In the genomic region with DNA sequence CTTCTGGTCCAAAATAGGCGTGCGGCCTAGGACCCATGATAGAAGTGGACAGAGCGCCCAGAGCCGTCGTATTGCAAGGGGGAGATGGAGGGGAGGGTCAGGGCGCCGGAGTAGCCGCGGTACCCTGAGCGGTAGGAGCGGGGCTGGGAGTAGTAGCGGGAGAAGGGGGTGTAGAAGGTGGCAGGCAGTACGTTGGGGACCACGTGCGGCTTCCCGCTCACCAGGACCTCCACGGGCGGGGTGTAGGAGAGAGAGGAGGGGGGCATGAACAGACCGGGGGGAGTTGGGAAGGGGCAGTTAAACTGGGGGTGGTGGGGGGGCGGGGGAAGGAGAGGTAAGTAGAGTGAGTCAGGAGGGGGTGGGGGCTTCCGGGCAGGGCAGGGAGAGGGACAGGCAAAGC, we compare ENCODE assay signal across 28 cellular contexts. TPM values are rescaled to one million over a fixed set of nuclear protein-coding genes. Genes with fewer than 3 reads are reported as not detected.
DNase-seq lines count a peak whose midpoint lies in the region; ATAC-seq, FAIRE-seq and TF ChIP-seq lines count a peak whose summit lies in the region.
"Had no signal": no experiment of that assay in that cellular context is flagged by ENCODE, and none has a peak within 500 bp of the region (broad histone marks: within the 10 kb centered on the region; RNA-seq: fewer than 3 reads in every experiment).

No MANE protein-coding gene starts in this region.

- H3K79me2 ChIP-seq in HepG2 (ENCODE audit: insufficient read depth, low read length), result no peaks in the 10 kb centered on the region
- no peaks in the 10 kb centered on the region for H3K79me2 ChIP-seq in trophoblast cell (ENCODE audit: control insufficient read depth, insufficient read depth, low read length, poor library complexity)

- no peak for FAIRE-seq in HepG2 (lab: Jason Lieb, UNC)
- FAIRE-seq: endometrium, small intestine had no signal

- H3K36me3 Mint-ChIP-seq in WTC11, result peaks cover 25% of the 10 kb centered on the region

- H2AK5ac ChIP-seq in mesenchymal stem cell (ENCODE audit: low read length, severe bottlenecking) (no peak overlapping the region), trophoblast cell (ENCODE audit: low read length) (no peak overlapping the region)

- H3K79me1 ChIP-seq in mesenchymal stem cell (replicated peaks; ENCODE audit: low read length, poor library complexity, severe bottlenecking) (peaks cover 5% of the 10 kb centered on the region), trophoblast cell (ENCODE audit: low read length) (no peaks in the 10 kb centered on the region)

- H2BK120ac ChIP-seq in mesenchymal stem cell (ENCODE audit: low read depth, low read length) (no peak overlapping the region), trophoblast cell (ENCODE audit: insufficient read depth, low read length, poor library complexity) (no peak overlapping the region)

- H3K36me3 ChIP-seq in HepG2 (replicated peaks in 1 of 2; ENCODE audit: control insufficient read depth in 1 of 2, insufficient read depth in 2 of 2, low read length in 2 of 2) (peaks cover 0 to 19% of the 10 kb centered on the region in 2 experiments; a peak in 3 of 5 replicates), right lobe of liver (peaks cover 0 to 22% (median 7%) of the 10 kb centered on the region in 4 donors), mesenchymal stem cell (ENCODE audit: control insufficient read depth in 1 of 2, insufficient read depth in 2 of 2, low read depth in 1 of 2, low read length in 2 of 2) (peaks cover 22 to 32% of the 10 kb centered on the region in 2 experiments), thyroid gland (peaks cover 0 to under 1% of the 10 kb centered on the region in 2 donors), trophoblast cell (ENCODE audit: control insufficient read depth in 1 of 2, insufficient read depth in 2 of 2, low read length in 2 of 2) (peaks cover 8 to 20% of the 10 kb centered on the region in 2 experiments)

- H3K27ac ChIP-seq in HepG2 (ENCODE audit: extremely low read length, insufficient read depth, low read length) (no peak overlapping the region), right lobe of liver (no peak overlapping the region), mesenchymal stem cell (ENCODE audit: low read length, poor library complexity, severe bottlenecking) (no peak overlapping the region), thyroid gland (peak overlapping the region; percentile 81 to 95 (median 92)), trophoblast cell (ENCODE audit: low read depth, low read length) (no peak overlapping the region)
- H3K27ac ChIP-seq: BLaER1 treated with 17β-estradiol and CSF1 and Interleukin-3, amounts not matched to agents 10 nM and 100 nM; GM23248; PC-9; upper lobe of right lung had no signal

- DNase-seq in HepG2 (ENCODE audit: low spot score), result no peak
- DNase-seq in right lobe of liver, result no peak
- DNase-seq in WTC11 (ENCODE audit: low spot score), result no peak
- no peak for DNase-seq in mesenchymal stem cell
- no peak for DNase-seq in thyroid gland
- DNase-seq in kidney glomerular epithelial cell (lab: John Stamatoyannopoulos, UW), result no peak
- DNase-seq in Ammon's horn (ENCODE audit: low spot score), result no peak
- DNase-seq in trophoblast cell, result no peak
- DNase-seq: activated B cell treated with CpG ODN at 0.5 μM for 24 hours; anterior cingulate cortex; cortex of kidney; gastrocnemius medialis; GM23248; left colon; NCI-H1105; NCI-H1930; NCI-H524 treated with DMSO at 0.1 percent for 48 hours; PC-9; SHP77 treated with DMSO at 0.1 percent for 48 hours; small intestine; stimulated activated CD4-positive, alpha-beta T cell treated with anti-CD3 and anti-CD28 coated beads, Interleukin-1b, Interleukin-23, amount 100 ng/mL, for 48 hours; stimulated activated CD8-positive, alpha-beta memory T cell treated with anti-CD3 and anti-CD28 coated beads, Interleukin-4, amount 100 ng/mL, for 48 hours; SW 1271; upper lobe of right lung had no signal

- H3K23ac ChIP-seq in mesenchymal stem cell (ENCODE audit: low read length in 2 of 2) (no peak overlapping the region), trophoblast cell (ENCODE audit: low read length) (no peak overlapping the region)

- H2BK15ac ChIP-seq in mesenchymal stem cell (ENCODE audit: low read depth, poor library complexity, severe bottlenecking), result no peak overlapping the region

- H2AFZ ChIP-seq in HepG2 (ENCODE audit: low read length) (no peak overlapping the region), mesenchymal stem cell (ENCODE audit: low read depth, low read length) (no peak overlapping the region), trophoblast cell (ENCODE audit: insufficient read depth, low read length, poor library complexity) (no peak overlapping the region)
- H2AFZ ChIP-seq: GM23248, hepatocyte, PC-9 had no signal

- H4K12ac ChIP-seq in trophoblast cell (ENCODE audit: low read depth, low read length), result no peak overlapping the region

- H4K91ac ChIP-seq in mesenchymal stem cell (ENCODE audit: low read length) (peak overlapping the region; percentile 31), trophoblast cell (ENCODE audit: low read depth, low read length) (no peak overlapping the region)

- H2BK12ac ChIP-seq in mesenchymal stem cell (ENCODE audit: low read length in 2 of 2), result no peak overlapping the region
- H2BK12ac ChIP-seq in trophoblast cell (ENCODE audit: low read length), result no peak overlapping the region

- H3K9me3 ChIP-seq in HepG2 (ENCODE audit: low read length), result no peaks in the 10 kb centered on the region
- no peaks in the 10 kb centered on the region for H3K9me3 ChIP-seq in right lobe of liver
- no peaks in the 10 kb centered on the region for H3K9me3 ChIP-seq in mesenchymal stem cell (ENCODE audit: control insufficient read depth, low read length)
- no peaks in the 10 kb centered on the region for H3K9me3 ChIP-seq in thyroid gland
- no peaks in the 10 kb centered on the region for H3K9me3 ChIP-seq in trophoblast cell (ENCODE audit: insufficient read depth, low read depth, low read length)
- H3K9me3 ChIP-seq: gastrocnemius medialis, upper lobe of right lung had no signal

- no peaks in the 10 kb centered on the region for H3K27me3 ChIP-seq in HepG2 (ENCODE audit: control insufficient read depth in 1 of 2, insufficient read depth in 2 of 2, low read length in 2 of 2)
- no peaks in the 10 kb centered on the region for H3K27me3 ChIP-seq in right lobe of liver
- H3K27me3 ChIP-seq in mesenchymal stem cell (ENCODE audit: control insufficient read depth in 1 of 2, insufficient read depth in 1 of 2, low read length in 2 of 2), result no peaks in the 10 kb centered on the region
- no peaks in the 10 kb centered on the region for H3K27me3 ChIP-seq in thyroid gland
- H3K27me3 ChIP-seq in trophoblast cell (ENCODE audit: insufficient read depth, low read length), result no peaks in the 10 kb centered on the region
- H3K27me3 ChIP-seq: gastrocnemius medialis, hepatocyte, upper lobe of right lung had no signal

- no peak overlapping the region for H3K14ac ChIP-seq in mesenchymal stem cell (ENCODE audit: low read length in 2 of 2)
- H3K14ac ChIP-seq in trophoblast cell (ENCODE audit: low read length), result no peak overlapping the region

- no peaks in the 10 kb centered on the region for H3K9me3 Mint-ChIP-seq in WTC11
- H3K9me3 Mint-ChIP-seq: activated B cell treated with CpG ODN at 0.5 μM for 24 hours; activated naive CD4-positive, alpha-beta T cell treated with anti-CD3 and anti-CD28 coated beads, Interleukin-2, amount 50 U/mL, for 24 hours had no signal

- intact Hi-C loops in HepG2 (cut with micrococcal nuclease; ENCODE audit: unreplicated experiment), result no loop called here
- intact Hi-C loops in right lobe of liver (cut with DNase I), result no loop called here
- intact Hi-C loops in thyroid gland (cut with DNase I), result no loop called here

- POLR2A ChIA-PET in HepG2 (lab: Yijun Ruan, JAX) (interaction anchor here (1.3 to 6.8 kb wide), 5 partner anchors 11 to 58 kb away, joined by 3 to 129 read pairs (median 8); no protein-coding TSS in a partner anchor), WTC11 (lab: Charles Lee) (no interaction called here)

- H3K4ac ChIP-seq in mesenchymal stem cell (ENCODE audit: low read depth in 1 of 2, low read length in 2 of 2) (no peak overlapping the region), trophoblast cell (ENCODE audit: low read depth, low read length) (no peak overlapping the region)

- no peak for TF ChIP-seq EP300 in HepG2 (IDR thresholded peaks at IDR 0.05; ENCODE audit: low read depth in 2 of 2, low read length in 2 of 2)
- no peak for TF ChIP-seq EP300 in HepG2 (CRISPR knock-in tag; IDR thresholded peaks at IDR 0.05; ENCODE audit: borderline replicate concordance)

- no peaks in the 10 kb centered on the region for H3K27me3 Mint-ChIP-seq in WTC11 (ENCODE audit: low read depth)
- H3K27me3 Mint-ChIP-seq: activated B cell treated with CpG ODN at 0.5 μM for 24 hours; activated naive CD4-positive, alpha-beta T cell treated with anti-CD3 and anti-CD28 coated beads, Interleukin-2, amount 50 U/mL, for 24 hours had no signal

- no peak for TF ChIP-seq RAD21 in HepG2 (CRISPR knock-in tag; IDR thresholded peaks at IDR 0.05)

- H3K4me1 Mint-ChIP-seq in WTC11, result peaks cover 36% of the 10 kb centered on the region

- in situ Hi-C loops in HepG2 (cut with HindIII; ENCODE audit: extremely low pct_ligation_motif_present, low pct_unique_long_range_greater_than_20kb), result loop anchor here (10.0 kb wide), 1 partner anchor 56 kb away; no protein-coding TSS in a partner anchor

- no peak overlapping the region for H3K4me2 ChIP-seq in HepG2 (ENCODE audit: low read depth, low read length)
- H3K4me2 ChIP-seq in mesenchymal stem cell (ENCODE audit: low read length, poor library complexity, severe bottlenecking), result no peak overlapping the region
- no peak overlapping the region for H3K4me2 ChIP-seq in trophoblast cell (ENCODE audit: low read length)
- H3K4me2 ChIP-seq: hepatocyte, PC-9 had no signal

- H3K9ac ChIP-seq in HepG2 (ENCODE audit: insufficient read depth, low read depth, low read length) (no peak overlapping the region), mesenchymal stem cell (ENCODE audit: low read length) (no peak overlapping the region), trophoblast cell (ENCODE audit: low read length) (no peak overlapping the region)
- H3K9ac ChIP-seq: BLaER1 treated with 17β-estradiol and CSF1 and Interleukin-3, amounts not matched to agents 10 nM and 100 nM; GM23248 had no signal

- H2BK5ac ChIP-seq in mesenchymal stem cell (ENCODE audit: low read depth, low read length, poor library complexity, severe bottlenecking) (no peak overlapping the region), trophoblast cell (ENCODE audit: low read depth, low read length, poor library complexity) (no peak overlapping the region)

- H3K4me1 ChIP-seq in HepG2 (ENCODE audit: insufficient read depth, low read length), result peaks cover 75% of the 10 kb centered on the region
- H3K4me1 ChIP-seq in right lobe of liver, result peaks cover 0 to 15% (median 6%) of the 10 kb centered on the region in 4 donors
- H3K4me1 ChIP-seq in mesenchymal stem cell (ENCODE audit: control insufficient read depth, insufficient read depth, low read depth, low read length), result peaks cover 8% of the 10 kb centered on the region
- peaks cover 60 to 66% of the 10 kb centered on the region in 2 donors for H3K4me1 ChIP-seq in thyroid gland
- H3K4me1 ChIP-seq in trophoblast cell (ENCODE audit: control insufficient read depth in 1 of 2, insufficient read depth in 2 of 2, low read length in 2 of 2), result peaks cover 0 to 4% of the 10 kb centered on the region in 2 experiments

- no peak overlapping the region for H3K4me3 Mint-ChIP-seq in WTC11
- H3K4me3 Mint-ChIP-seq: activated naive CD4-positive, alpha-beta T cell treated with anti-CD3 and anti-CD28 coated beads, Interleukin-2, amount 50 U/mL, for 24 hours had no signal

- TF ChIP-seq POLR2A in HepG2 (IDR thresholded peaks at IDR 0.05; ENCODE audit: insufficient read depth in 1 of 2, low read depth in 2 of 2, low read length in 2 of 2), result no peak
- no peak for TF ChIP-seq POLR2A in right lobe of liver (IDR thresholded peaks at IDR 0.05)
- TF ChIP-seq POLR2A in thyroid gland (IDR thresholded peaks at IDR 0.05), result no peak

- no peak overlapping the region for H3K27ac Mint-ChIP-seq in WTC11
- H3K27ac Mint-ChIP-seq: activated B cell treated with CpG ODN at 0.5 μM for 24 hours had no signal

- no peak overlapping the region for H4K8ac ChIP-seq in mesenchymal stem cell (ENCODE audit: low read length)
- H4K8ac ChIP-seq in trophoblast cell (ENCODE audit: low read depth, low read length), result no peak overlapping the region

- CTCF ChIA-PET in HepG2 (lab: Yijun Ruan, JAX; ENCODE audit: low intra/inter-chr PET ratio, low total read pairs) (no interaction called here), WTC11 (lab: Charles Lee) (interaction anchor here (0.5 to 4.8 kb wide), 8 partner anchors 10 to 113 kb away, joined by 3 to 45 read pairs (median 12); no protein-coding TSS in a partner anchor)

- 84% methylated on average over 21 of the region's 21 CpGs for WGBS in HepG2 (ENCODE audit: low lambda C conversion rate)
- 48% methylated on average over 21 of the region's 21 CpGs for WGBS in right lobe of liver (ENCODE audit: insufficient coverage, low coverage, low lambda C conversion rate, missing lambda C conversion rate)
- WGBS in mesenchymal stem cell, result 51% methylated on average over 21 of the region's 21 CpGs
- 74% methylated on average over 19 to 20 of the region's 21 CpGs for WGBS in thyroid gland, 2 donors
- WGBS in trophoblast cell (ENCODE audit: extremely low coverage, insufficient coverage, insufficient read length), result no CpG with 5 or more reads among the region's 21 CpGs

- no peak overlapping the region for H3K4me3 ChIP-seq in HepG2 (replicated peaks in 1 of 3; ENCODE audit: insufficient read depth in 1 of 3, low read depth in 2 of 3, low read length in 3 of 3)
- no peak overlapping the region for H3K4me3 ChIP-seq in right lobe of liver
- no peak overlapping the region for H3K4me3 ChIP-seq in mesenchymal stem cell (ENCODE audit: insufficient read depth in 1 of 2, low read depth in 1 of 2, low read length in 2 of 2)
- no peak overlapping the region for H3K4me3 ChIP-seq in thyroid gland (replicated peaks in 1 of 3)
- H3K4me3 ChIP-seq in trophoblast cell (ENCODE audit: low read depth, low read length), result no peak overlapping the region
- H3K4me3 ChIP-seq: BLaER1 treated with 17β-estradiol and CSF1 and Interleukin-3, amounts not matched to agents 10 nM and 100 nM; gastrocnemius medialis; GM23248; hepatocyte; PC-9; upper lobe of right lung had no signal

- H3K18ac ChIP-seq in mesenchymal stem cell (ENCODE audit: low read depth in 1 of 2, low read length in 2 of 2), result peak overlapping the region in 1 of 2 experiments; percentile 40
- no peak overlapping the region for H3K18ac ChIP-seq in trophoblast cell (ENCODE audit: low read length)

- BruUV-seq in HepG2 (replicated peaks; lab: Mats Ljungman, UMichigan), result no TSS peak

- ATAC-seq in HepG2, result peak; percentile 1; the same call in 2 of the 3 replicates
- no peak for ATAC-seq in right lobe of liver
- peak; percentile 27 for ATAC-seq in WTC11
- ATAC-seq: left colon had no signal

- TF ChIP-seq CTCF in HepG2 (CRISPR knock-in tag; IDR thresholded peaks at IDR 0.05), result no peak
- TF ChIP-seq CTCF in right lobe of liver (IDR thresholded peaks at IDR 0.05), result no peak
- TF ChIP-seq CTCF in WTC11 (IDR thresholded peaks at IDR 0.05), result no peak
- TF ChIP-seq CTCF in thyroid gland (IDR thresholded peaks at IDR 0.05), result no peak

- H4K20me1 ChIP-seq in HepG2 (ENCODE audit: insufficient read depth, low read length), result peaks cover 24% of the 10 kb centered on the region

RNA-seq across cellular contexts. Expression of a gene that starts 16.9 kb away (rescaled TPM):
- 0.49 and 0.84 TPM in 2 replicates for total RNA-seq in HepG2 (2016; rRNA removed; fragmentation: Illumina TruSeq; extraction: Trizol)
- total RNA-seq in HepG2 (2016; cell fraction: cytosol; rRNA removed; fragmentation: Illumina TruSeq; extraction: Trizol; ENCODE audit: low read depth), result 0.35 and 0.51 TPM in 2 replicates
- total RNA-seq in HepG2 (2016; cell fraction: insoluble cytoplasmic fraction; rRNA removed; fragmentation: Illumina TruSeq; extraction: Trizol), result 0.13 and 0.39 TPM in 2 replicates
- 0.77 and 0.79 TPM in 2 replicates for total RNA-seq in HepG2 (2016; cell fraction: membrane; rRNA removed; fragmentation: Illumina TruSeq; extraction: Trizol)
- 0.68 and 0.97 TPM in 2 replicates for total RNA-seq in HepG2 (2016; cell fraction: nucleus; rRNA removed; fragmentation: Illumina TruSeq; extraction: Trizol)
- 0.12 and 0.30 TPM in 2 replicates for polyA plus RNA-seq in HepG2 (2011; rRNA removed)
- polyA plus RNA-seq in HepG2 (2011; cell fraction: cytosol; rRNA removed), result 0.24 and 0.50 TPM in 2 replicates
- 0.43 TPM in 2 replicates for polyA plus RNA-seq in HepG2 (2011; cell fraction: nucleus; rRNA removed)
- polyA plus RNA-seq in HepG2 (2012), result 0.16 TPM in 1 of 2 replicates, not detected in the other
- 0.34 and 0.45 TPM in 2 replicates for polyA plus RNA-seq in HepG2 (2016; cell fraction: cytosol; fragmentation: Illumina TruSeq; extraction: Trizol; ENCODE audit: low read depth)
- 0.56 and 0.64 TPM in 2 replicates for polyA plus RNA-seq in HepG2 (2016; cell fraction: insoluble cytoplasmic fraction; fragmentation: Illumina TruSeq; extraction: Trizol; ENCODE audit: low read depth)
- 0.62 and 0.69 TPM in 2 replicates for polyA plus RNA-seq in HepG2 (2016; cell fraction: membrane; fragmentation: Illumina TruSeq; extraction: Trizol; ENCODE audit: low read depth)
- 1.0 and 1.6 TPM in 2 replicates for polyA plus RNA-seq in HepG2 (2016; cell fraction: nucleus; fragmentation: Illumina TruSeq; extraction: Trizol; ENCODE audit: insufficient read depth, low read depth)
- 0.34 and 1.1 TPM in 2 replicates for polyA minus RNA-seq in HepG2 (2011; rRNA and poly(A)+ RNA removed; ENCODE audit: low replicate concordance)
- not detected in 2 replicates for polyA minus RNA-seq in HepG2 (2011; cell fraction: cytosol; rRNA and poly(A)+ RNA removed)
- polyA minus RNA-seq in HepG2 (2011; cell fraction: nucleus; rRNA and poly(A)+ RNA removed), result not detected in 2 replicates
- total RNA-seq in right lobe of liver, result 1 to 10 TPM in 5 of 6 experiments, under 1 TPM in 1; 0.81 to 5.0 (median 2.3) TPM
- total RNA-seq in WTC11 (2021), result 0.30 TPM in 1 of 3 replicates, not detected in the others
- polyA plus RNA-seq in mesenchymal stem cell (2013, experiment 1 of 2), result 0.72 TPM
- polyA plus RNA-seq in mesenchymal stem cell (2013, experiment 2 of 2), result 0.78 TPM
- 10 to 100 TPM; 32.7 to 65.4 (median 42.6) TPM for total RNA-seq in thyroid gland
- polyA plus RNA-seq in trophoblast cell (2013), result 19.9 and 21.5 TPM in 2 replicates
- total RNA-seq: activated B cell treated with CpG ODN at 0.5 μM for 24 hours had no signal

RNA-seq across cellular contexts. Expression of a gene that starts 28.9 kb away (rescaled TPM):
- 0.52 TPM in 1 of 2 replicates, not detected in the other for total RNA-seq in HepG2 (2016; rRNA removed; fragmentation: Illumina TruSeq; extraction: Trizol)
- not detected in 2 replicates for total RNA-seq in HepG2 (2016; cell fraction: cytosol; rRNA removed; fragmentation: Illumina TruSeq; extraction: Trizol; ENCODE audit: low read depth)
- 0.36 and 0.48 TPM in 2 replicates for total RNA-seq in HepG2 (2016; cell fraction: insoluble cytoplasmic fraction; rRNA removed; fragmentation: Illumina TruSeq; extraction: Trizol)
- total RNA-seq in HepG2 (2016; cell fraction: membrane; rRNA removed; fragmentation: Illumina TruSeq; extraction: Trizol), result not detected in 2 replicates
- not detected in 2 replicates for total RNA-seq in HepG2 (2016; cell fraction: nucleus; rRNA removed; fragmentation: Illumina TruSeq; extraction: Trizol)
- 0.35 and 0.51 TPM in 2 replicates for polyA plus RNA-seq in HepG2 (2011; rRNA removed)
- polyA plus RNA-seq in HepG2 (2011; cell fraction: cytosol; rRNA removed), result not detected in 2 replicates
- polyA plus RNA-seq in HepG2 (2011; cell fraction: nucleus; rRNA removed), result 0.06 TPM in 1 of 2 replicates, not detected in the other
- polyA plus RNA-seq in HepG2 (2012), result 0.61 and 0.71 TPM in 2 replicates
- 0.25 TPM in 1 of 2 replicates, not detected in the other for polyA plus RNA-seq in HepG2 (2016; cell fraction: cytosol; fragmentation: Illumina TruSeq; extraction: Trizol; ENCODE audit: low read depth)
- polyA plus RNA-seq in HepG2 (2016; cell fraction: insoluble cytoplasmic fraction; fragmentation: Illumina TruSeq; extraction: Trizol; ENCODE audit: low read depth), result not detected in 2 replicates
- not detected in 2 replicates for polyA plus RNA-seq in HepG2 (2016; cell fraction: membrane; fragmentation: Illumina TruSeq; extraction: Trizol; ENCODE audit: low read depth)
- polyA plus RNA-seq in HepG2 (2016; cell fraction: nucleus; fragmentation: Illumina TruSeq; extraction: Trizol; ENCODE audit: insufficient read depth, low read depth), result not detected in 2 replicates
- 0.70 TPM in 1 of 2 replicates, not detected in the other for polyA minus RNA-seq in HepG2 (2011; rRNA and poly(A)+ RNA removed; ENCODE audit: low replicate concordance)
- not detected in 2 replicates for polyA minus RNA-seq in HepG2 (2011; cell fraction: cytosol; rRNA and poly(A)+ RNA removed)
- not detected in 2 replicates for polyA minus RNA-seq in HepG2 (2011; cell fraction: nucleus; rRNA and poly(A)+ RNA removed)
- 1 to 10 TPM in 1 of 6 experiments, under 1 TPM in 2, not detected in 3; 0.12 to 1.3 (median 0.22) TPM for total RNA-seq in right lobe of liver
- total RNA-seq in WTC11 (2021), result 2.7 to 4.5 TPM (median 4.0 TPM) in 3 replicates
- 13.5 TPM for polyA plus RNA-seq in mesenchymal stem cell (2013, experiment 1 of 2)
- 14.0 TPM for polyA plus RNA-seq in mesenchymal stem cell (2013, experiment 2 of 2)
- total RNA-seq in thyroid gland, result 1 to 10 TPM; 1.5 to 8.3 (median 4.2) TPM
- 0.23 and 0.50 TPM in 2 replicates for polyA plus RNA-seq in trophoblast cell (2013)

RNA-seq across cellular contexts. Expression of a gene that starts 31.3 kb away (rescaled TPM):
- 27.1 and 28.9 TPM in 2 replicates for total RNA-seq in HepG2 (2016; rRNA removed; fragmentation: Illumina TruSeq; extraction: Trizol)
- 5.2 and 8.2 TPM in 2 replicates for total RNA-seq in HepG2 (2016; cell fraction: cytosol; rRNA removed; fragmentation: Illumina TruSeq; extraction: Trizol; ENCODE audit: low read depth)
- total RNA-seq in HepG2 (2016; cell fraction: insoluble cytoplasmic fraction; rRNA removed; fragmentation: Illumina TruSeq; extraction: Trizol), result 25.6 and 28.4 TPM in 2 replicates
- 16.6 and 21.7 TPM in 2 replicates for total RNA-seq in HepG2 (2016; cell fraction: membrane; rRNA removed; fragmentation: Illumina TruSeq; extraction: Trizol)
- 14.7 and 17.2 TPM in 2 replicates for total RNA-seq in HepG2 (2016; cell fraction: nucleus; rRNA removed; fragmentation: Illumina TruSeq; extraction: Trizol)
- 18.9 and 23.3 TPM in 2 replicates for polyA plus RNA-seq in HepG2 (2011; rRNA removed)
- polyA plus RNA-seq in HepG2 (2011; cell fraction: cytosol; rRNA removed), result 19.3 and 25.5 TPM in 2 replicates
- 17.6 and 23.0 TPM in 2 replicates for polyA plus RNA-seq in HepG2 (2011; cell fraction: nucleus; rRNA removed)
- polyA plus RNA-seq in HepG2 (2012), result 20.2 and 20.5 TPM in 2 replicates
- polyA plus RNA-seq in HepG2 (2016; cell fraction: cytosol; fragmentation: Illumina TruSeq; extraction: Trizol; ENCODE audit: low read depth), result 6.2 and 7.9 TPM in 2 replicates
- polyA plus RNA-seq in HepG2 (2016; cell fraction: insoluble cytoplasmic fraction; fragmentation: Illumina TruSeq; extraction: Trizol; ENCODE audit: low read depth), result 28.7 and 30.6 TPM in 2 replicates
- 21.0 and 21.3 TPM in 2 replicates for polyA plus RNA-seq in HepG2 (2016; cell fraction: membrane; fragmentation: Illumina TruSeq; extraction: Trizol; ENCODE audit: low read depth)
- polyA plus RNA-seq in HepG2 (2016; cell fraction: nucleus; fragmentation: Illumina TruSeq; extraction: Trizol; ENCODE audit: insufficient read depth, low read depth), result 24.9 and 26.1 TPM in 2 replicates
- polyA minus RNA-seq in HepG2 (2011; rRNA and poly(A)+ RNA removed; ENCODE audit: low replicate concordance), result 0.26 and 16.8 TPM in 2 replicates
- 9.7 and 11.8 TPM in 2 replicates for polyA minus RNA-seq in HepG2 (2011; cell fraction: cytosol; rRNA and poly(A)+ RNA removed)
- polyA minus RNA-seq in HepG2 (2011; cell fraction: nucleus; rRNA and poly(A)+ RNA removed), result 12.9 and 17.7 TPM in 2 replicates
- 1 to 10 TPM; 1.8 to 4.1 (median 3.1) TPM for total RNA-seq in right lobe of liver
- 3.6 to 5.3 TPM (median 5.1 TPM) in 3 replicates for total RNA-seq in WTC11 (2021)
- polyA plus RNA-seq in mesenchymal stem cell (2013, experiment 1 of 2), result 313 TPM
- polyA plus RNA-seq in mesenchymal stem cell (2013, experiment 2 of 2), result 315 TPM
- 10 to 100 TPM; 14.7 to 32.3 (median 25.6) TPM for total RNA-seq in thyroid gland
- polyA plus RNA-seq in trophoblast cell (2013), result 5.7 and 6.8 TPM in 2 replicates

Comparison
In these comparisons a context has a peak if more than half of its experiments do, and no peak if none do; other contexts are left out.
1. ATAC-seq: peak in HepG2 (single experiment) and WTC11 (single experiment); none in right lobe of liver (0 of 4).
2. H3K27ac ChIP-seq: peak in thyroid gland (3 of 3); none in HepG2 (single experiment), right lobe of liver (0 of 3), mesenchymal stem cell (single experiment) and trophoblast cell (single experiment).
3. RNA of a gene that starts 16.9 kb away (total RNA-seq): 32.7 to 65.4 TPM in thyroid gland; 0.81 to 5.0 TPM in right lobe of liver, 0.13 to 0.97 TPM in HepG2 and 0.30 TPM in WTC11; every median in the first group is over 4 times any median in the second.